ENCODE assay signal across 27 cellular contexts in the genomic region with DNA sequence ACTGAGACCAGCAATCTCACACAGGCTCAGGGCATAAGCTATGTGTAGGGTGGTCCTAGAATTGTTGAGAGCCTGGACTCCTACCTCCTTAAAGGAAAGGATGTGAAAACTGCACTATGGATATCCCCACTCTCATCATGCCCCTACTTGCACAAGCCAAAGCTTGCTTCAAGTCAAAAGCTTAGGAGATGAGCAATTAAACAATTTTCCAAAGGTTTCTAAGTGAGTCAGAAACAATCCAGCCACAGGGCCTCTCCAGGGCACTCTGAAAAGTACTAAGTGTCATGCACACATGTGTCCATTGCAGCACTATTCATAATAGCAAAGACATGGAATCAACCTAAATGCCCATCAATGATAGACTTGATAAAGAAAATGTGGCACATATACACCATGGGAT.
A peak's percentile ranks its signal among the peaks of the same experiment; 100 is the strongest.
DNase-seq lines count a peak whose midpoint lies in the region; ATAC-seq, FAIRE-seq and TF ChIP-seq lines count a peak whose summit lies in the region.
"Had no signal": no experiment of that assay in that cellular context is flagged by ENCODE, and none has a peak within 500 bp of the region (broad histone marks: within the 10 kb centered on the region; RNA-seq: fewer than 3 reads in every experiment).

No MANE protein-coding gene starts in this region.

- TF ChIP-seq CTCF in RWPE2 (IDR thresholded peaks at IDR 0.05; ENCODE audit: poor library complexity, severe bottlenecking) (no peak), fibroblast of lung (conservative IDR thresholded peaks at IDR 0.05 in 1 of 2, IDR thresholded peaks at IDR 0.05 in 1 of 2; ENCODE audit: low read depth in 1 of 2, low read length in 2 of 2) (no peak)

- H3K9me3 ChIP-seq in RWPE2 (ENCODE audit: severe bottlenecking), result no peaks in the 10 kb centered on the region
- no peaks in the 10 kb centered on the region for H3K9me3 ChIP-seq in fibroblast of lung (ENCODE audit: control insufficient read depth, insufficient read depth, low read depth, low read length)
- H3K9me3 ChIP-seq: psoas muscle had no signal

- no peaks in the 10 kb centered on the region for H3K27me3 Mint-ChIP-seq in stimulated activated naive B cell treated with anti-CD40 and anti-IgM and Interleukin-4, amounts not matched to agents 10 μg/mL and 1 μg/mL and 100 μg/mL, for 72 hours
- no peaks in the 10 kb centered on the region for H3K27me3 Mint-ChIP-seq in activated naive CD4-positive, alpha-beta T cell treated with anti-CD3 and anti-CD28 coated beads, Interleukin-2, amount 10 ng/mL, durations not matched to agents 7 days and 5 days

- no peaks in the 10 kb centered on the region for H3K79me2 ChIP-seq in fibroblast of lung (ENCODE audit: control insufficient read depth, insufficient read depth, low read length)

- ATAC-seq in RWPE2 (ENCODE audit: low read depth) (peak; percentile 93), GM19023 (IDR thresholded peaks at IDR 0.05; ENCODE audit: unreplicated experiment) (no peak)
- ATAC-seq in stimulated activated naive B cell treated with anti-CD40 and anti-IgM and Interleukin-4, amounts not matched to agents 10 μg/mL and 1 μg/mL and 100 μg/mL, for 72 hours (replicated peaks), result no peak
- ATAC-seq: activated CD8-positive, alpha-beta T cell treated with anti-CD3 and anti-CD28 coated beads, Interleukin-2, amount 10 ng/mL, durations not matched to agents 7 days and 5 days; psoas muscle had no signal

- H2AFZ ChIP-seq in fibroblast of lung (ENCODE audit: low read length), result no peak overlapping the region

- H3K9me3 Mint-ChIP-seq in stimulated activated naive B cell treated with anti-CD40 and anti-IgM and Interleukin-4, amounts not matched to agents 10 μg/mL and 1 μg/mL and 100 μg/mL, for 72 hours, result peaks cover 6 to 14% of the 10 kb centered on the region in 2 donors
- no peaks in the 10 kb centered on the region for H3K9me3 Mint-ChIP-seq in activated naive CD4-positive, alpha-beta T cell treated with anti-CD3 and anti-CD28 coated beads, Interleukin-2, amount 10 ng/mL, durations not matched to agents 7 days and 5 days

- no peak overlapping the region for H3K4me2 ChIP-seq in fibroblast of lung (ENCODE audit: extremely low read depth, insufficient read depth, low read length)
- H3K4me2 ChIP-seq: smooth muscle cell had no signal

- DNase-seq in GM03348 (ENCODE audit: low spot score) (peak; percentile 24), RWPE2 (ENCODE audit: low spot score) (no peak), fibroblast of lung (ENCODE audit: low read depth in 2 of 2) (peak; percentile 17 to 65), NCI-H2107 (lab: John Stamatoyannopoulos, UW) (no peak), GM12892 (ENCODE audit: insufficient read length) (no peak)
- DNase-seq in stimulated activated naive B cell treated with anti-CD40 and anti-IgM and Interleukin-4, amounts not matched to agents 10 μg/mL and 1 μg/mL and 100 μg/mL, for 72 hours, result no peak
- no peak for DNase-seq in activated naive CD4-positive, alpha-beta T cell treated with anti-CD3 and anti-CD28 coated beads, Interleukin-2, amount 10 ng/mL, durations not matched to agents 7 days and 5 days
- DNase-seq: activated CD4-positive, CD25-positive, alpha-beta regulatory T cell treated with anti-CD3 and anti-CD28 coated beads, Interleukin-2, amount 50 U/mL, for 72 hours; activated CD8-positive, alpha-beta T cell treated with anti-CD3 and anti-CD28 coated beads, Interleukin-2, amount 10 ng/mL, durations not matched to agents 7 days and 5 days; amygdala; C1 segment of cervical spinal cord; central memory CD4-positive, alpha-beta T cell; hippocampal formation; Karpas-422; NCI-H1092 treated with DMSO at 0.1 percent for 48 hours; NCI-H2029 treated with DMSO at 0.1 percent for 48 hours; NCI-H82; psoas muscle; SHP77 treated with DMSO at 0.1 percent for 48 hours; stimulated activated CD4-positive, alpha-beta T cell treated with anti-CD3 and anti-CD28 coated beads, Interleukin-4, amount 100 ng/mL, for 24 hours; stomach had no signal

- peaks cover 39 to 65% of the 10 kb centered on the region in 2 donors for H3K36me3 Mint-ChIP-seq in stimulated activated naive B cell treated with anti-CD40 and anti-IgM and Interleukin-4, amounts not matched to agents 10 μg/mL and 1 μg/mL and 100 μg/mL, for 72 hours
- no peaks in the 10 kb centered on the region for H3K36me3 Mint-ChIP-seq in activated naive CD4-positive, alpha-beta T cell treated with anti-CD3 and anti-CD28 coated beads, Interleukin-2, amount 10 ng/mL, durations not matched to agents 7 days and 5 days

- no peak for FAIRE-seq in GM12892 (lab: Jason Lieb, UNC)
- FAIRE-seq: endothelial cell of umbilical vein, frontal cortex, G401.6, HTR-8/SVneo had no signal

- TF ChIP-seq POLR2A in GM12892 (IDR thresholded peaks at IDR 0.05; ENCODE audit: low read depth, low read length), result no peak

- H3K36me3 ChIP-seq in RWPE2 (ENCODE audit: low read depth) (no peaks in the 10 kb centered on the region), fibroblast of lung (ENCODE audit: control insufficient read depth, insufficient read depth, low read length) (no peaks in the 10 kb centered on the region)
- H3K36me3 ChIP-seq: stomach had no signal

- peaks cover 44 to 77% of the 10 kb centered on the region in 2 donors for H3K4me1 Mint-ChIP-seq in stimulated activated naive B cell treated with anti-CD40 and anti-IgM and Interleukin-4, amounts not matched to agents 10 μg/mL and 1 μg/mL and 100 μg/mL, for 72 hours
- H3K4me1 Mint-ChIP-seq in activated naive CD4-positive, alpha-beta T cell treated with anti-CD3 and anti-CD28 coated beads, Interleukin-2, amount 10 ng/mL, durations not matched to agents 7 days and 5 days, result no peaks in the 10 kb centered on the region

- H3K4me3 Mint-ChIP-seq in stimulated activated naive B cell treated with anti-CD40 and anti-IgM and Interleukin-4, amounts not matched to agents 10 μg/mL and 1 μg/mL and 100 μg/mL, for 72 hours, result peak overlapping the region in 1 of 2 donors; percentile 52
- no peak overlapping the region for H3K4me3 Mint-ChIP-seq in activated naive CD4-positive, alpha-beta T cell treated with anti-CD3 and anti-CD28 coated beads, Interleukin-2, amount 10 ng/mL, durations not matched to agents 7 days and 5 days
- H3K4me3 Mint-ChIP-seq: activated CD8-positive, alpha-beta T cell treated with anti-CD3 and anti-CD28 coated beads, Interleukin-2, amount 10 ng/mL, durations not matched to agents 7 days and 5 days had no signal

- peak overlapping the region; percentile 93 for H3K27ac Mint-ChIP-seq in stimulated activated naive B cell treated with anti-CD40 and anti-IgM and Interleukin-4, amounts not matched to agents 10 μg/mL and 1 μg/mL and 100 μg/mL, for 72 hours
- H3K27ac Mint-ChIP-seq in activated naive CD4-positive, alpha-beta T cell treated with anti-CD3 and anti-CD28 coated beads, Interleukin-2, amount 10 ng/mL, durations not matched to agents 7 days and 5 days, result no peak overlapping the region
- H3K27ac Mint-ChIP-seq: activated CD8-positive, alpha-beta T cell treated with anti-CD3 and anti-CD28 coated beads, Interleukin-2, amount 10 ng/mL, durations not matched to agents 7 days and 5 days had no signal

- H4K20me1 ChIP-seq in fibroblast of lung (ENCODE audit: control insufficient read depth, extremely low read depth, insufficient read depth, low read length), result no peaks in the 10 kb centered on the region

- no peak overlapping the region for H3K27ac ChIP-seq in RWPE2 (ENCODE audit: poor library complexity, severe bottlenecking)
- H3K27ac ChIP-seq in fibroblast of lung (ENCODE audit: insufficient read depth, low read length), result no peak overlapping the region
- H3K27ac ChIP-seq: psoas muscle, stomach had no signal

- no peaks in the 10 kb centered on the region for H3K27me3 ChIP-seq in RWPE2 (ENCODE audit: insufficient read depth, poor library complexity, severe bottlenecking)
- H3K27me3 ChIP-seq in fibroblast of lung (ENCODE audit: control insufficient read depth, insufficient read depth, low read length), result no peaks in the 10 kb centered on the region
- H3K27me3 ChIP-seq: stomach had no signal

- H3K9ac ChIP-seq in fibroblast of lung (ENCODE audit: insufficient read depth, low read length), result no peak overlapping the region

- H3K4me3 ChIP-seq in RWPE2 (ENCODE audit: severe bottlenecking) (no peak overlapping the region), fibroblast of lung (replicated peaks in 1 of 4; ENCODE audit: control extremely low read depth in 1 of 4, insufficient read depth in 1 of 4, low read depth in 3 of 4, low read length in 4 of 4) (no peak overlapping the region)
- H3K4me3 ChIP-seq: psoas muscle, smooth muscle cell, stomach had no signal

- CTCF ChIA-PET in activated naive CD4-positive, alpha-beta T cell treated with anti-CD3 and anti-CD28 coated beads, Interleukin-2, amount 10 ng/mL, durations not matched to agents 7 days and 5 days (lab: Charles Lee), result no interaction called here

- H3K4me1 ChIP-seq in RWPE2 (ENCODE audit: insufficient read depth, poor library complexity, severe bottlenecking), result peaks cover 10% of the 10 kb centered on the region
- no peaks in the 10 kb centered on the region for H3K4me1 ChIP-seq in fibroblast of lung (ENCODE audit: control insufficient read depth, extremely low read depth, insufficient read depth, low read length)
- H3K4me1 ChIP-seq: psoas muscle, stomach had no signal

Comparison
In these comparisons a context has a peak if more than half of its experiments do, and no peak if none do; other contexts are left out.
1. DNase-seq: peak in GM03348 (single experiment) and fibroblast of lung (2 of 2); none in RWPE2 (single experiment), stimulated activated naive B cell treated with anti-CD40 and anti-IgM and Interleukin-4, amounts not matched to agents 10 μg/mL and 1 μg/mL and 100 μg/mL, for 72 hours (single experiment), NCI-H2107 (single experiment), activated naive CD4-positive, alpha-beta T cell treated with anti-CD3 and anti-CD28 coated beads, Interleukin-2, amount 10 ng/mL, durations not matched to agents 7 days and 5 days (single experiment) and GM12892 (single experiment).